18 cellular contexts compared by ENCODE assay signal in genomic region chr1:79198841-79199240, GRCh38.
DNase-seq lines count a peak whose midpoint lies in the region; ATAC-seq and TF ChIP-seq lines count a peak whose summit lies in the region.
"Had no signal": no experiment of that assay in that cellular context is flagged by ENCODE, and none has a peak within 500 bp of the region (broad histone marks: within the 10 kb centered on the region; RNA-seq: fewer than 3 reads in every experiment).

No MANE protein-coding gene starts in this region.

- no peaks in the 10 kb centered on the region for H3K4me1 Mint-ChIP-seq in activated CD8-positive, alpha-beta T cell treated with anti-CD3 and anti-CD28 coated beads for 36 hours (ENCODE audit: low read depth)

- no peaks in the 10 kb centered on the region for H3F3A ChIP-seq in PC-3 (ENCODE audit: low read length, unreplicated experiment)

- no peaks in the 10 kb centered on the region for H3K36me3 ChIP-seq in PC-3 (ENCODE audit: low read depth, low read length)
- H3K36me3 ChIP-seq: ascending aorta, heart left ventricle had no signal

- peak; percentile 90 for ATAC-seq in PC-3
- ATAC-seq in activated CD8-positive, alpha-beta T cell treated with anti-CD3 and anti-CD28 coated beads for 36 hours: no peak
- ATAC-seq: activated CD8-positive, alpha-beta T cell treated with anti-CD3 and anti-CD28 coated beads, Interleukin-2, amount 10 ng/mL, durations not matched to agents 7 days and 5 days; heart left ventricle had no signal

- intact Hi-C loops in PC-3 (cut with micrococcal nuclease): loop anchor here (5.0 kb wide), 1 partner anchor 292 kb away; no protein-coding TSS in a partner anchor
- intact Hi-C loops in activated CD8-positive, alpha-beta T cell treated with anti-CD3 and anti-CD28 coated beads for 36 hours (cut with micrococcal nuclease): no loop called here

- no peaks in the 10 kb centered on the region for H3K9me2 ChIP-seq in PC-3 (replicated peaks; ENCODE audit: low read length)

- no peak overlapping the region for H3K4me3 Mint-ChIP-seq in activated CD8-positive, alpha-beta T cell treated with anti-CD3 and anti-CD28 coated beads for 36 hours
- H3K4me3 Mint-ChIP-seq: activated CD8-positive, alpha-beta T cell treated with anti-CD3 and anti-CD28 coated beads, Interleukin-2, amount 10 ng/mL, durations not matched to agents 7 days and 5 days; CD4-positive, alpha-beta T cell had no signal

- no peak overlapping the region for H3K27ac Mint-ChIP-seq in activated CD8-positive, alpha-beta T cell treated with anti-CD3 and anti-CD28 coated beads for 36 hours
- H3K27ac Mint-ChIP-seq: activated CD8-positive, alpha-beta T cell treated with anti-CD3 and anti-CD28 coated beads, Interleukin-2, amount 10 ng/mL, durations not matched to agents 7 days and 5 days; CD4-positive, alpha-beta T cell had no signal

- peaks cover 10% of the 10 kb centered on the region for H3K4me1 ChIP-seq in PC-3 (ENCODE audit: insufficient read depth, low read length)
- H3K4me1 ChIP-seq: ascending aorta had no signal

- no peak overlapping the region for H3K4me2 ChIP-seq in PC-3 (ENCODE audit: low read length)

- TF ChIP-seq CTCF in PC-3 (conservative IDR thresholded peaks at IDR 0.05; ENCODE audit: low read depth, low read length) (no peak), epithelial cell of proximal tubule (conservative IDR thresholded peaks at IDR 0.05; ENCODE audit: low read depth, low read length) (no peak)
- TF ChIP-seq CTCF in activated CD8-positive, alpha-beta T cell treated with anti-CD3 and anti-CD28 coated beads for 36 hours (IDR thresholded peaks at IDR 0.05): no peak

- no peak overlapping the region for H3K27ac ChIP-seq in PC-3 (ENCODE audit: low read length)
- H3K27ac ChIP-seq: ascending aorta, heart left ventricle, SK-N-MC had no signal

- BruUV-seq in PC-3 (replicated peaks; lab: Mats Ljungman, UMichigan): no TSS peak

- H3K4me3 ChIP-seq in PC-3 (ENCODE audit: low read length) (no peak overlapping the region), epithelial cell of proximal tubule (ENCODE audit: low read depth, low read length) (no peak overlapping the region)
- H3K4me3 ChIP-seq: ascending aorta, heart left ventricle, SK-N-MC had no signal

- no peaks in the 10 kb centered on the region for H3K79me2 ChIP-seq in PC-3 (ENCODE audit: low read length)

- H3K27me3 ChIP-seq in PC-3 (ENCODE audit: low read length): no peaks in the 10 kb centered on the region
- H3K27me3 ChIP-seq: ascending aorta, heart left ventricle had no signal

- no peak overlapping the region for H2AFZ ChIP-seq in PC-3 (ENCODE audit: low read length)

- CTCF ChIA-PET in PC-3 (lab: Charles Lee): interaction anchor here (0.6 to 0.8 kb wide), 2 partner anchors 358 to 510 kb away, joined by 3 to 5 read pairs; no protein-coding TSS in a partner anchor
- CTCF ChIA-PET in activated CD8-positive, alpha-beta T cell treated with anti-CD3 and anti-CD28 coated beads for 36 hours (lab: Charles Lee): interaction anchor here (1.1 kb wide), 1 partner anchor 360 kb away, joined by 4 read pairs; no protein-coding TSS in a partner anchor

- peak; percentile 64 for DNase-seq in EL
- DNase-seq in PC-3: peak; percentile 54
- peak; percentile 39 for DNase-seq in epithelial cell of proximal tubule (ENCODE audit: low read depth)
- DNase-seq in renal cortical epithelial cell (ENCODE audit: low read depth): peak; percentile 88
- DNase-seq in activated CD8-positive, alpha-beta T cell treated with anti-CD3 and anti-CD28 coated beads for 36 hours: no peak
- no peak for DNase-seq in activated T-cell treated with anti-CD3 and anti-CD28 coated beads, Interleukin-2, amount 50 U/mL, for 1 hour
- no peak for DNase-seq in GDM1 (lab: John Stamatoyannopoulos, UW)
- no peak for DNase-seq in KG1 (lab: John Stamatoyannopoulos, UW)
- DNase-seq: activated CD8-positive, alpha-beta T cell treated with anti-CD3 and anti-CD28 coated beads, Interleukin-2, amount 10 ng/mL, durations not matched to agents 7 days and 5 days; activated effector memory CD4-positive, alpha-beta T cell treated with Interleukin-2 at 50 U/mL for 16 hours; CD4-positive, alpha-beta T cell; effector CD8-positive, alpha-beta T cell; heart left ventricle; MV-4-11; NK-92 treated with Interleukin-12 subunit alpha and Interleukin-12 subunit beta, amount 100 ng/mL, for 24 hours; stimulated activated CD4-positive, alpha-beta T cell treated with anti-CD3 and anti-CD28 coated beads, Interleukin-2, amount 100 ng/mL, for 24 hours had no signal

- POLR2A ChIA-PET in PC-3 (lab: Charles Lee; ENCODE audit: unreplicated experiment): no interaction called here
- POLR2A ChIA-PET in activated CD8-positive, alpha-beta T cell treated with anti-CD3 and anti-CD28 coated beads for 36 hours (lab: Charles Lee): no interaction called here

- no peaks in the 10 kb centered on the region for H3K36me3 Mint-ChIP-seq in activated CD8-positive, alpha-beta T cell treated with anti-CD3 and anti-CD28 coated beads for 36 hours (ENCODE audit: low read depth)

- peaks cover 3% of the 10 kb centered on the region for H3K9me3 Mint-ChIP-seq in activated CD8-positive, alpha-beta T cell treated with anti-CD3 and anti-CD28 coated beads for 36 hours

- no peaks in the 10 kb centered on the region for H3K9me3 ChIP-seq in PC-3 (ENCODE audit: low read length)
- H3K9me3 ChIP-seq: ascending aorta, heart left ventricle had no signal

- H3K27me3 Mint-ChIP-seq in activated CD8-positive, alpha-beta T cell treated with anti-CD3 and anti-CD28 coated beads for 36 hours: no peaks in the 10 kb centered on the region
- H3K27me3 Mint-ChIP-seq: CD4-positive, alpha-beta T cell had no signal

- no peaks in the 10 kb centered on the region for H4K20me1 ChIP-seq in PC-3 (ENCODE audit: low read length)

- no peak overlapping the region for H3K9ac ChIP-seq in PC-3 (ENCODE audit: low read length)

Comparison
In these comparisons a context has a peak if more than half of its experiments do, and no peak if none do; other contexts are left out.
1. DNase-seq: peak in EL (single experiment), PC-3 (single experiment), epithelial cell of proximal tubule (single experiment) and renal cortical epithelial cell (single experiment); none in activated CD8-positive, alpha-beta T cell treated with anti-CD3 and anti-CD28 coated beads for 36 hours (single experiment), activated T-cell treated with anti-CD3 and anti-CD28 coated beads, Interleukin-2, amount 50 U/mL, for 1 hour (single experiment), GDM1 (single experiment) and KG1 (single experiment).